9 cellular contexts compared by ENCODE assay signal in the genomic region with DNA sequence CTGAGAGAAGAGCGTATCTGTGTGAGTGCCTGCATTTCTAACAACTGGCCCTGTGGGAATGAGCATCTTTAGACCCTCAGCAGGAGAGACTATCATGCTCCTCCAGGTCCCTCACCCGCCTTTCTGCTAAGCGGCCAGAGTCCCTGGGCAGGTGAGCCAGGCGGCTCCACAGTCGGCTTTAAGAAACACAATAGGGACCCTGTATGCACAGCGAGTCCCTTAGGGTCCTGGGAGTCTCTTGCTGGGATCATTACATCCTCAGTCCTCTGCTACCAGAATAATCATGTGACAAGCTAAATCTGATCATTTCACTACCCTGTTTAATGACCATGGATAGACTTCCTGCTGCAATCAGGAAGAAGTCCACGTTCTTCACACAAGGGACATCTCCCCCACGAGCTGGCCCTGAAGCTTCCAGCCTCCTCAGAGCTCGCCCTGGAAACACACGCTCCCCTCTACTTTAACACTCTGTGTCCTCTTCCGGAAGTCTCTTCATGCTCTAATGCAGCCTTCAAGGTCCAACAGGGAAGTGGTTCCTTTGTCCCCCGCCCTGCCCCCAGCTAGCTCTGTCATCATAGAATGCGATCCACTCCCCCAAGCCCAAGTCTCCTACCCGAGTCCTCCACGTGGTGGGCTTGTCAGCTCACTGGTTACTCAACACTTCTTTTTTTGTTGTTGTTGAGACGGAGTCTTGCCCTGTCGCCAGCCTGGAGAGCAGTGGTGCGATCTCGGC.
DNase-seq lines count a peak whose midpoint lies in the region; ATAC-seq, FAIRE-seq and TF ChIP-seq lines count a peak whose summit lies in the region.
"Had no signal": no experiment of that assay in that cellular context is flagged by ENCODE, and none has a peak within 500 bp of the region (broad histone marks: within the 10 kb centered on the region; RNA-seq: fewer than 3 reads in every experiment).

No MANE protein-coding gene starts in this region.

- peak; percentile 60 for ATAC-seq in GM18861 (IDR thresholded peaks at IDR 0.05; ENCODE audit: unreplicated experiment)
- ATAC-seq in HG03066 (IDR thresholded peaks at IDR 0.05; ENCODE audit: low read depth, unreplicated experiment): peak; percentile 65
- ATAC-seq in PC-3: no peak
- ATAC-seq: HCT116 had no signal

- no peaks in the 10 kb centered on the region for H3K9me2 ChIP-seq in PC-3 (replicated peaks; ENCODE audit: low read length)

- peaks cover 7% of the 10 kb centered on the region for H3K36me3 ChIP-seq in neutrophil
- H3K36me3 ChIP-seq in PC-3 (ENCODE audit: low read depth, low read length): 0 out of 2 replicates have a peak, but pooled peaks cover under 1% of the 10 kb centered on the region

- no peak for FAIRE-seq in HTR-8/SVneo (lab: Jason Lieb, UNC)

- H3K79me2 ChIP-seq in PC-3 (ENCODE audit: low read length): no peaks in the 10 kb centered on the region

- DNase-seq in caudate nucleus (lab: John Stamatoyannopoulos, UW): peak in 12 of 61 donors; percentile 17 to 43 (median 30)
- no peak for DNase-seq in NK-92 (lab: John Stamatoyannopoulos, UW; ENCODE audit: unreplicated experiment)
- DNase-seq in NCI-H2029 treated with DMSO at 0.1 percent for 48 hours (lab: John Stamatoyannopoulos, UW): no peak
- no peak for DNase-seq in PC-3
- no peak for DNase-seq in HTR-8/SVneo (ENCODE audit: insufficient read length, low spot score)

- no peak overlapping the region for H2AFZ ChIP-seq in PC-3 (ENCODE audit: low read length)

- BruUV-seq in PC-3 (replicated peaks; lab: Mats Ljungman, UMichigan): no TSS peak

- CTCF ChIA-PET in PC-3 (lab: Charles Lee): interaction anchor here (0.5 to 0.6 kb wide), 2 partner anchors 13 to 440 kb away, joined by 3 to 4 read pairs; no protein-coding TSS in a partner anchor

- H3K9ac ChIP-seq in PC-3 (ENCODE audit: low read length): no peak overlapping the region

- intact Hi-C loops in PC-3 (cut with micrococcal nuclease): no loop called here

- no peaks in the 10 kb centered on the region for H3K27me3 ChIP-seq in neutrophil
- H3K27me3 ChIP-seq in PC-3 (ENCODE audit: low read length): no peaks in the 10 kb centered on the region

- no peaks in the 10 kb centered on the region for H4K20me1 ChIP-seq in PC-3 (ENCODE audit: low read length)

- H3K27ac ChIP-seq in caudate nucleus (ENCODE audit: low read depth, low read length) (peak overlapping the region; percentile 53), neutrophil (peak overlapping the region; percentile 81), PC-3 (ENCODE audit: low read length) (no peak overlapping the region)

- H3K9me3 ChIP-seq in neutrophil (no peaks in the 10 kb centered on the region), PC-3 (ENCODE audit: low read length) (no peaks in the 10 kb centered on the region)

- no peak overlapping the region for H3K4me2 ChIP-seq in PC-3 (ENCODE audit: low read length)

- H3F3A ChIP-seq in PC-3 (ENCODE audit: low read length, unreplicated experiment): no peaks in the 10 kb centered on the region

- H3K4me3 ChIP-seq in neutrophil (ENCODE audit: low read depth in 1 of 2, low read length in 1 of 2) (no peak overlapping the region), PC-3 (ENCODE audit: low read length) (no peak overlapping the region)

- POLR2A ChIA-PET in PC-3 (lab: Charles Lee; ENCODE audit: unreplicated experiment): no interaction called here

- H3K4me1 ChIP-seq in neutrophil (ENCODE audit: control insufficient read depth in 1 of 2, insufficient read depth in 1 of 2, low read depth in 1 of 2, low read length in 1 of 2) (peaks cover 62 to 86% of the 10 kb centered on the region in 2 experiments), PC-3 (ENCODE audit: insufficient read depth, low read length) (peaks cover 8% of the 10 kb centered on the region)

- TF ChIP-seq CTCF in neutrophil (IDR thresholded peaks at IDR 0.05): no peak
- TF ChIP-seq CTCF in PC-3 (conservative IDR thresholded peaks at IDR 0.05; ENCODE audit: low read depth, low read length): no peak
